14 cellular contexts compared by ENCODE assay signal in the genomic region with DNA sequence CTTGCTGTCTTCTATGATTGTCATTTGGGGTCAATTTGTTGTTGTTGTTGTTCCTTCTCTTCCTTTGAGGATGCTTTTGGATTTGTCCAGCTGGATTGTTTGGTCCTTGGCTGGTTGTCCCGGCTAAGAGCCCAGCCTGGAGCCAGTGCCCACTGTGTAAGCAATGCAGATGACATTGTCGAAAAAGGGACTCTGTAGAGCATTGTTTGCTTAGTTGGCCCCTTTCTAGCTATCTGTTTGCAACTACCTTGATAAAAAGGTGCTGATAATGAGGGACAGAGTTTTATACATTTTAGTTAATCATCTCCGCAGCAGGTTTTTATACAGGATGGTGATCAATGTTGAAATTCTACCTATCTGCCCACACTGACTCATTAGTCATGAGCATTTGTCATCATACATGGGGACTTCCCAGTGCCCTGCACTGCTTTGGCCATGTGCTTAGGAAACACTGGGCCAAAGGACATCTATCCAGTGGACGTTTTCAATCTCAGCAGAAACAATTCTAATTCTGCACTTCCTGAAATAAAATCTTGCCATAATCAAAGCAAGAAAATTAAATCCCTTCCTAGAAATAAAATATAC.
"Had no signal": no experiment of that assay in that cellular context is flagged by ENCODE, and none has a peak within 500 bp of the region (broad histone marks: within the 10 kb centered on the region; RNA-seq: fewer than 3 reads in every experiment).

No MANE protein-coding gene starts in this region.

- H3K27ac ChIP-seq: right lobe of liver had no signal

- H3K4me3 ChIP-seq: right lobe of liver had no signal

- H3K27me3 ChIP-seq: right lobe of liver had no signal

- H3K4me1 ChIP-seq: right lobe of liver had no signal

- H3K36me3 ChIP-seq: right lobe of liver had no signal

- ATAC-seq: natural killer cell treated with Interleukin-12 subunit alpha and Interleukin-12 subunit beta and Interleukin-15 and Interleukin-18, amount 100 ng/mL, for 72 hours had no signal

- H3K9me3 ChIP-seq: right lobe of liver had no signal

- DNase-seq: activated B cell treated with CpG ODN at 0.5 μM for 24 hours; activated effector memory CD4-positive, alpha-beta T cell treated with Interleukin-2 at 50 U/mL for 16 hours; activated T-cell treated with anti-CD3 and anti-CD28 coated beads, Interleukin-2, amount 50 U/mL, for 1 hour; amniotic stem cell; effector memory CD4-positive, alpha-beta T cell; erythroblast; hypothalamus; nucleus accumbens; stimulated activated CD4-positive, alpha-beta T cell treated with anti-CD3 and anti-CD28 coated beads, Interleukin-1b, Interleukin-23, amount 100 ng/mL, for 48 hours; stimulated activated naive CD4-positive, alpha-beta T cell treated with Interleukin-2 at 50 U/mL for 16 hours; T-helper 1 cell; trophoblast cell had no signal
